Comparison of ENCODE assay signal across 8 cellular contexts in the genomic region with DNA sequence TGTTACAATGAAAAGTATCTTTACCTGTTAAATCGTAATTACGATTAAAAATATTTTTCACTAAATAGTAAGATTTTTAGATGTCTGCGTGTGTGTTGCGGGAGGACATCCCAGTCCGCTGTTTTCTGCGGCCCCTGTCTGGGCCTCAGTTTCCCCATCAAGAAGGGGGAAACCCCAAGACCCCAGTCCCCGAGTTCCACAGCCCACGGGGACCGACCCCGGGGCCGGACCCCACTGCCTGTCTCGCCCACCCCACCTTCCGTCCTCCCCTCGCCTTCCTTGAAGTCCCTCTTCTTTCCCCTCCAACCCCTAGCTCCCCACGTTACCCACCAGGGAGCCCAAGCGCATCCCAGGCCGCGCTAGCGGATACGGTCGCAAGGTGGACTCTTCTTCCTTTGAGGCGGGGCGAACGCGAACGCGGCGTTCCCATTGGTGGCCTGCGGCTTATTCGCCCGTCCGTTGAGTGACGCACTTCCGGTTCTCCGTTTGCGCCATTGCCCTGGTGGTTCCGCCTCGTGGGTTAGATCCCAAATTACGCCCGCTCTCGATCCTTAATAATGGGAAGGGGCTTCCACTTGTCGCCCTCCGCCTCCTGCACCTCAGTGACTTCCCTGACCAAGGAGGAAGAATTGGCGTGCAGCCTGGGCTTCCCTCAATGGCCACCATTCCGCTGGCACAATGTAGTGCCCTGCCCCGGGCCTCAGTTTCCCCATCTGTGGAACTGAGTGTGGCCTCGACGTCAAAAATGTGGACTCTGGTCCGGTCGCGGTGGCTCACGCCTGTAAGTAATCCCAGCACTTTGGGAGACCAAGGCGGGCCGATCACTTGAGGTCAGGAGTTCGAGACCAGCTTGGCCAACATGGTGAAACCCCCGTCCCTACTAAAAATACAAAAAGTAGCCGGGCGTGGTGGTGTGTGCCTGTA. TPM values are rescaled to one million over a fixed set of nuclear protein-coding genes. Genes with fewer than 3 reads are reported as not detected.
DNase-seq lines count a peak whose midpoint lies in the region; TF ChIP-seq lines count a peak whose summit lies in the region.

A gene with protein sequence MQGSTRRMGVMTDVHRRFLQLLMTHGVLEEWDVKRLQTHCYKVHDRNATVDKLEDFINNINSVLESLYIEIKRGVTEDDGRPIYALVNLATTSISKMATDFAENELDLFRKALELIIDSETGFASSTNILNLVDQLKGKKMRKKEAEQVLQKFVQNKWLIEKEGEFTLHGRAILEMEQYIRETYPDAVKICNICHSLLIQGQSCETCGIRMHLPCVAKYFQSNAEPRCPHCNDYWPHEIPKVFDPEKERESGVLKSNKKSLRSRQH (minus strand): TSS at position 397 of the 924 bp plus-strand sequence. CDS start 11,202 bp downstream, outside the sequence.

- no peaks in the 10 kb centered on the region for H3K27me3 Mint-ChIP-seq in activated naive CD4-positive, alpha-beta T cell treated with anti-CD3 and anti-CD28 coated beads, Interleukin-2, amount 50 U/mL, for 24 hours

- no peak; the same call in 1 of the 2 replicates for TF ChIP-seq CTCF in SK-N-SH (IDR thresholded peaks at IDR 0.05)

- no peaks in the 10 kb centered on the region for H3K9me3 ChIP-seq in SK-N-SH

- peaks cover 4 to 10% of the 10 kb centered on the region in 2 experiments; a peak in 2 of 4 replicates for H3K4me1 ChIP-seq in SK-N-SH (ENCODE audit: control insufficient read depth in 1 of 2, insufficient read depth in 2 of 2, low read depth in 1 of 2, low read length in 1 of 2)

- POLR2A ChIA-PET in HEK293T (lab: Yijun Ruan, JAX) (interaction anchor here (0.9 to 1.5 kb wide), 10 partner anchors 9 to 135 kb away, joined by 3 to 5 read pairs (median 4); a partner anchor contains a TSS), SK-N-SH (lab: Yijun Ruan, JAX) (interaction anchor here (1.0 to 1.3 kb wide), 2 partner anchors 37 to 46 kb away, joined by 3 read pairs; no protein-coding TSS in a partner anchor)

- no peaks in the 10 kb centered on the region for H4K20me1 ChIP-seq in SK-N-SH (ENCODE audit: insufficient read depth)

- H3K4me3 Mint-ChIP-seq in activated naive CD4-positive, alpha-beta T cell treated with anti-CD3 and anti-CD28 coated beads, Interleukin-2, amount 50 U/mL, for 24 hours, result peak within 1 kb of the TSS; percentile 93

- H3K9ac ChIP-seq in SK-N-SH, result peak within 1 kb of the TSS; percentile 70

- DNase-seq in GM04504 (ENCODE audit: low read depth), result peak; percentile 89
- peak; percentile 97 for DNase-seq in HEK293T (ENCODE audit: extremely low spot score)
- peak; percentile 96 for DNase-seq in NAMALWA (ENCODE audit: low spot score)
- DNase-seq in SK-N-SH, result peak; percentile 96
- DNase-seq in glomerular endothelial cell (ENCODE audit: extremely low read depth, low read depth, low spot score), result peak; percentile 78
- peak; percentile 92 for DNase-seq in occipital lobe (lab: John Stamatoyannopoulos, UW)

- H3K9me2 ChIP-seq in SK-N-SH, result no peaks in the 10 kb centered on the region

- H3K4me1 Mint-ChIP-seq in activated naive CD4-positive, alpha-beta T cell treated with anti-CD3 and anti-CD28 coated beads, Interleukin-2, amount 50 U/mL, for 24 hours, result peaks cover 75% of the 10 kb centered on the region

- H3K9me3 Mint-ChIP-seq in activated naive CD4-positive, alpha-beta T cell treated with anti-CD3 and anti-CD28 coated beads, Interleukin-2, amount 50 U/mL, for 24 hours, result peaks cover 4% of the 10 kb centered on the region

- no peaks in the 10 kb centered on the region for H3K27me3 ChIP-seq in SK-N-SH (ENCODE audit: insufficient read depth)

- H3K4me3 ChIP-seq in SK-N-SH (ENCODE audit: low read depth in 2 of 2, low read length in 1 of 2), result peak within 1 kb of the TSS; percentile 73 to 78

- peaks cover 10% of the 10 kb centered on the region; the same call in 1 of the 2 replicates for H3K79me2 ChIP-seq in SK-N-SH (ENCODE audit: insufficient read depth)

- peaks cover 7% of the 10 kb centered on the region for H3F3A ChIP-seq in SK-N-SH (replicated peaks; ENCODE audit: insufficient read depth)

- H3K36me3 Mint-ChIP-seq in activated naive CD4-positive, alpha-beta T cell treated with anti-CD3 and anti-CD28 coated beads, Interleukin-2, amount 50 U/mL, for 24 hours, result peaks cover 12% of the 10 kb centered on the region

- H3K4me2 ChIP-seq in SK-N-SH, result peak within 1 kb of the TSS; percentile 82

- H2AFZ ChIP-seq in SK-N-SH (ENCODE audit: low read depth), result peak within 1 kb of the TSS; percentile 92

- no peak for TF ChIP-seq RAD21 in SK-N-SH (IDR thresholded peaks at IDR 0.05; ENCODE audit: low read length)

- CTCF ChIA-PET in HEK293T (lab: Yijun Ruan, JAX), result no interaction called here
- CTCF ChIA-PET in SK-N-SH (lab: Yijun Ruan, JAX), result no interaction called here

- no peak for TF ChIP-seq EP300 in SK-N-SH (IDR thresholded peaks at IDR 0.05; ENCODE audit: borderline replicate concordance in 1 of 2, low read depth in 1 of 2, low read length in 1 of 2)

- H3K27ac Mint-ChIP-seq in activated naive CD4-positive, alpha-beta T cell treated with anti-CD3 and anti-CD28 coated beads, Interleukin-2, amount 50 U/mL, for 24 hours, result peak within 1 kb of the TSS; percentile 97

- H3K36me3 ChIP-seq in SK-N-SH (replicated peaks in 1 of 2; ENCODE audit: control insufficient read depth in 1 of 2, insufficient read depth in 2 of 2, low read length in 1 of 2), result no peaks in the 10 kb centered on the region

- 6% methylated on average over 49 of the region's 58 CpGs for WGBS in SK-N-SH (ENCODE audit: low lambda C conversion rate)

- H3K27ac ChIP-seq in SK-N-SH (ENCODE audit: low read depth in 2 of 2, low read length in 1 of 2) (peak within 1 kb of the TSS; percentile 26 to 64; a peak in 2 of 4 replicates), temporal lobe (ENCODE audit: low read depth, low read length) (peak within 1 kb of the TSS; percentile 19)

TF ChIP-seq in HEK293T, 16 proteins besides CTCF, POLR2A, EP300 and RAD21:
- TF ChIP-seq CTBP1 (IDR thresholded peaks at IDR 0.05; ENCODE audit: borderline replicate concordance) (0 out of 2 replicates have a peak, but pooled peaks have one; percentile 4), L3MBTL2 (conservative IDR thresholded peaks at IDR 0.05) (peak; percentile 87), ELF4 (IDR thresholded peaks at IDR 0.05) (peak; percentile 67; the same call in 1 of the 2 replicates), ARNT (IDR thresholded peaks at IDR 0.05) (no peak)
- TF ChIP-seq, protein P1, sequence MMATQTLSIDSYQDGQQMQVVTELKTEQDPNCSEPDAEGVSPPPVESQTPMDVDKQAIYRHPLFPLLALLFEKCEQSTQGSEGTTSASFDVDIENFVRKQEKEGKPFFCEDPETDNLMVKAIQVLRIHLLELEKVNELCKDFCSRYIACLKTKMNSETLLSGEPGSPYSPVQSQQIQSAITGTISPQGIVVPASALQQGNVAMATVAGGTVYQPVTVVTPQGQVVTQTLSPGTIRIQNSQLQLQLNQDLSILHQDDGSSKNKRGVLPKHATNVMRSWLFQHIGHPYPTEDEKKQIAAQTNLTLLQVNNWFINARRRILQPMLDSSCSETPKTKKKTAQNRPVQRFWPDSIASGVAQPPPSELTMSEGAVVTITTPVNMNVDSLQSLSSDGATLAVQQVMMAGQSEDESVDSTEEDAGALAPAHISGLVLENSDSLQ (IDR thresholded peaks at IDR 0.05), result peak; percentile 98

TF ChIP-seq in SK-N-SH, 30 proteins besides CTCF, POLR2A, EP300 and RAD21 (continues in another document):
- no peak for TF ChIP-seq NRF1 (IDR thresholded peaks at IDR 0.05; ENCODE audit: low read depth, low read length)
- TF ChIP-seq TEAD4 (IDR thresholded peaks at IDR 0.05; ENCODE audit: borderline replicate concordance, insufficient read depth), result no peak
- TF ChIP-seq, protein P2, sequence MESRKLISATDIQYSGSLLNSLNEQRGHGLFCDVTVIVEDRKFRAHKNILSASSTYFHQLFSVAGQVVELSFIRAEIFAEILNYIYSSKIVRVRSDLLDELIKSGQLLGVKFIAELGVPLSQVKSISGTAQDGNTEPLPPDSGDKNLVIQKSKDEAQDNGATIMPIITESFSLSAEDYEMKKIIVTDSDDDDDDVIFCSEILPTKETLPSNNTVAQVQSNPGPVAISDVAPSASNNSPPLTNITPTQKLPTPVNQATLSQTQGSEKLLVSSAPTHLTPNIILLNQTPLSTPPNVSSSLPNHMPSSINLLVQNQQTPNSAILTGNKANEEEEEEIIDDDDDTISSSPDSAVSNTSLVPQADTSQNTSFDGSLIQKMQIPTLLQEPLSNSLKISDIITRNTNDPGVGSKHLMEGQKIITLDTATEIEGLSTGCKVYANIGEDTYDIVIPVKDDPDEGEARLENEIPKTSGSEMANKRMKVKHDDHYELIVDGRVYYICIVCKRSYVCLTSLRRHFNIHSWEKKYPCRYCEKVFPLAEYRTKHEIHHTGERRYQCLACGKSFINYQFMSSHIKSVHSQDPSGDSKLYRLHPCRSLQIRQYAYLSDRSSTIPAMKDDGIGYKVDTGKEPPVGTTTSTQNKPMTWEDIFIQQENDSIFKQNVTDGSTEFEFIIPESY (IDR thresholded peaks at IDR 0.05; ENCODE audit: borderline replicate concordance, low read depth), result no peak
- TF ChIP-seq MEF2A (IDR thresholded peaks at IDR 0.05; ENCODE audit: borderline replicate concordance, low read depth), result no peak
- TF ChIP-seq FOSL2 (IDR thresholded peaks at IDR 0.05; ENCODE audit: borderline replicate concordance, low read depth), result no peak
- TF ChIP-seq EZH2phosphoT487 (IDR thresholded peaks at IDR 0.05; ENCODE audit: borderline replicate concordance, low read depth), result no peak
- no peak for TF ChIP-seq SIN3A (IDR thresholded peaks at IDR 0.05; ENCODE audit: borderline replicate concordance, low read depth, low read length)
- TF ChIP-seq, protein P3, sequence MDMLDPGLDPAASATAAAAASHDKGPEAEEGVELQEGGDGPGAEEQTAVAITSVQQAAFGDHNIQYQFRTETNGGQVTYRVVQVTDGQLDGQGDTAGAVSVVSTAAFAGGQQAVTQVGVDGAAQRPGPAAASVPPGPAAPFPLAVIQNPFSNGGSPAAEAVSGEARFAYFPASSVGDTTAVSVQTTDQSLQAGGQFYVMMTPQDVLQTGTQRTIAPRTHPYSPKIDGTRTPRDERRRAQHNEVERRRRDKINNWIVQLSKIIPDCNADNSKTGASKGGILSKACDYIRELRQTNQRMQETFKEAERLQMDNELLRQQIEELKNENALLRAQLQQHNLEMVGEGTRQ (IDR thresholded peaks at IDR 0.05; ENCODE audit: borderline replicate concordance, low read depth, low read length), result no peak
- no peak; the same call in 1 of the 2 replicates for TF ChIP-seq FOXJ3 (CRISPR knock-in tag; IDR thresholded peaks at IDR 0.05)
- no peak for TF ChIP-seq GATA2 (CRISPR knock-in tag; IDR thresholded peaks at IDR 0.05)
- TF ChIP-seq TCF12 (IDR thresholded peaks at IDR 0.05), result no peak
- TF ChIP-seq POLR2AphosphoS5 (IDR thresholded peaks at IDR 0.05; ENCODE audit: low read depth, low read length), result peak; percentile 94
- TF ChIP-seq RXRA (IDR thresholded peaks at IDR 0.05; ENCODE audit: borderline replicate concordance, low read depth), result no peak

RNA-seq across cellular contexts. Expression of the gene that starts here (rescaled TPM):
- 37.9 and 39.8 TPM in 2 replicates for polyA plus RNA-seq in SK-N-SH (2012; rRNA removed)
- polyA plus RNA-seq in SK-N-SH (2012; cell fraction: cytosol; rRNA removed), result 45.3 and 46.1 TPM in 2 replicates
- polyA plus RNA-seq in SK-N-SH (2012; cell fraction: nucleus; rRNA removed), result 20.5 and 24.4 TPM in 2 replicates
- total RNA-seq in glomerular endothelial cell, result 44.7 and 54.1 TPM in 2 replicates
- total RNA-seq in occipital lobe, result 26.4 TPM
- total RNA-seq in temporal lobe, result 24.8 TPM

Comparison
In these comparisons a context has a peak if more than half of its experiments do, and no peak if none do; other contexts are left out.
1. Peak in every context shown above with its lines: DNase-seq, H3K4me3 ChIP-seq and H3K27ac ChIP-seq.